ENCODE assay signal across 10 cellular contexts in the genomic region with DNA sequence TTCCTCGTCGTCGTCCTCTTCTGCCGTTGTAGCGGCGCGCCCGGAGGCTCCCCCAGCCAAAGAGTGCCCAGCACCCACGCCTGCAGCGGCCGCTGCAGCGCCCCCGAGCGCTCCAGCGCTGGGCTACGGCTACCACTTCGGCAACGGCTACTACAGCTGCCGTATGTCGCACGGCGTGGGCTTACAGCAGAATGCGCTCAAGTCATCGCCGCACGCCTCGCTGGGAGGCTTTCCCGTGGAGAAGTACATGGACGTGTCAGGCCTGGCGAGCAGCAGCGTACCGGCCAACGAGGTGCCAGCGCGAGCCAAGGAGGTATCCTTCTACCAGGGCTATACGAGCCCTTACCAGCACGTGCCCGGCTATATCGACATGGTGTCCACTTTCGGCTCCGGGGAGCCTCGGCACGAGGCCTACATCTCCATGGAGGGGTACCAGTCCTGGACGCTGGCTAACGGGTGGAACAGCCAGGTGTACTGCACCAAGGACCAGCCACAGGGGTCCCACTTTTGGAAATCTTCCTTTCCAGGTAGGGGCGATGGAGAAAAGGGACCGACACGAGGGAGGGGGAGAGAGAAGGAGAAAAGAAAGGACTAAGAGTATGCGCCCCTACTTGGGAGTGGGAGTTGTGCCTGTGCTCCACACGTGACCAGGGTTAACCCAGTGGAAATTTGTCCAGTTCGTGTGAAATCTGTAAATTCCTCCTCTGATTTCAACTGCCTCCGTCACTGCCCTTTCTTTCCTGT. TPM values are rescaled to one million over a fixed set of nuclear protein-coding genes. Genes with fewer than 3 reads are reported as not detected.
A peak's percentile ranks its signal among the peaks of the same experiment; 100 is the strongest.
DNase-seq lines count a peak whose midpoint lies in the region; ATAC-seq and TF ChIP-seq lines count a peak whose summit lies in the region.
"Had no signal": no experiment of that assay in that cellular context is flagged by ENCODE, and none has a peak within 500 bp of the region (broad histone marks: within the 10 kb centered on the region; RNA-seq: fewer than 3 reads in every experiment).

No MANE protein-coding gene starts in this region.

- no peaks in the 10 kb centered on the region for H3K9me3 Mint-ChIP-seq in endodermal cell

- no peak for TF ChIP-seq EP300 in Ishikawa (IDR thresholded peaks at IDR 0.05; ENCODE audit: borderline replicate concordance)

- H3K9me3 ChIP-seq in endodermal cell (ENCODE audit: control insufficient read depth, low read length) = peaks cover 5% of the 10 kb centered on the region

- peaks cover 5% of the 10 kb centered on the region for H3K4me1 ChIP-seq in endodermal cell (ENCODE audit: control insufficient read depth, insufficient read depth, low read length)

- H3K27ac ChIP-seq in endodermal cell (ENCODE audit: low read depth, low read length) = no peak overlapping the region

- peaks cover 34% of the 10 kb centered on the region for H3K4me1 Mint-ChIP-seq in endodermal cell

- no peak for TF ChIP-seq RAD21 in Ishikawa (IDR thresholded peaks at IDR 0.05; ENCODE audit: low read depth)

- H3K27ac Mint-ChIP-seq in endodermal cell = no peak overlapping the region

- TF ChIP-seq CTCF in endodermal cell (conservative IDR thresholded peaks at IDR 0.05) = peak; percentile 62

- no peaks in the 10 kb centered on the region for H3K36me3 ChIP-seq in endodermal cell (ENCODE audit: control insufficient read depth, insufficient read depth, low read length)

- H3K27me3 Mint-ChIP-seq in endodermal cell (ENCODE audit: insufficient read depth) = peaks cover 96% of the 10 kb centered on the region

- WGBS in endodermal cell (ENCODE audit: insufficient coverage in 1 of 2, insufficient read length in 1 of 2), 2 experiments = 2 to 4% methylated on average over 35 to 52 of the region's 52 CpGs

- H3K4me3 Mint-ChIP-seq in endodermal cell = peak overlapping the region; percentile 48

- no peak overlapping the region for H3K9ac ChIP-seq in endodermal cell (ENCODE audit: extremely low read depth, low read length, poor library complexity, severe bottlenecking)

- DNase-seq in NCI-H82 (lab: John Stamatoyannopoulos, UW) = peak; percentile 82
- DNase-seq in NCI-H82 treated with DMSO at 0.1 percent for 48 hours (lab: John Stamatoyannopoulos, UW; ENCODE audit: unreplicated experiment) = no peak
- peak; percentile 80 for DNase-seq in endodermal cell
- DNase-seq in retina = peak; percentile 83
- no peak for DNase-seq in DMS79 treated with DMSO at 0.1 percent for 48 hours (lab: John Stamatoyannopoulos, UW)
- no peak for DNase-seq in NK-92 treated with Interleukin-12 subunit alpha and Interleukin-12 subunit beta, amount 100 ng/mL, for 24 hours (lab: John Stamatoyannopoulos, UW)
- DNase-seq: Calu3 had no signal

- peaks cover 99% of the 10 kb centered on the region for H3K27me3 ChIP-seq in endodermal cell (ENCODE audit: control insufficient read depth, insufficient read depth, low read length, poor library complexity, severe bottlenecking)

- ATAC-seq in HG03439 (IDR thresholded peaks at IDR 0.05; ENCODE audit: unreplicated experiment) = no peak

- H3K4me3 ChIP-seq in endodermal cell (ENCODE audit: low read length) = peak overlapping the region; percentile 66

- H3K36me3 Mint-ChIP-seq in endodermal cell (ENCODE audit: low read depth) = no peaks in the 10 kb centered on the region

TF ChIP-seq in Ishikawa, 13 proteins besides CTCF, POLR2A, EP300 and RAD21:
- TF ChIP-seq, protein P1, sequence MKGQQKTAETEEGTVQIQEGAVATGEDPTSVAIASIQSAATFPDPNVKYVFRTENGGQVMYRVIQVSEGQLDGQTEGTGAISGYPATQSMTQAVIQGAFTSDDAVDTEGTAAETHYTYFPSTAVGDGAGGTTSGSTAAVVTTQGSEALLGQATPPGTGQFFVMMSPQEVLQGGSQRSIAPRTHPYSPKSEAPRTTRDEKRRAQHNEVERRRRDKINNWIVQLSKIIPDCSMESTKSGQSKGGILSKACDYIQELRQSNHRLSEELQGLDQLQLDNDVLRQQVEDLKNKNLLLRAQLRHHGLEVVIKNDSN (IDR thresholded peaks at IDR 0.05) = peak; percentile 37; the same call in 1 of the 2 replicates
- TF ChIP-seq ZBTB7A (IDR thresholded peaks at IDR 0.05; ENCODE audit: low read depth) (no peak), TEAD4 (IDR thresholded peaks at IDR 0.05) (no peak)
- TF ChIP-seq, protein P2, sequence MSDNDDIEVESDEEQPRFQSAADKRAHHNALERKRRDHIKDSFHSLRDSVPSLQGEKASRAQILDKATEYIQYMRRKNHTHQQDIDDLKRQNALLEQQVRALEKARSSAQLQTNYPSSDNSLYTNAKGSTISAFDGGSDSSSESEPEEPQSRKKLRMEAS (IDR thresholded peaks at IDR 0.05) = peak; percentile 99
TF ChIP-seq in Ishikawa: peak in this region for 2.

RNA-seq across cellular contexts. Expression of a gene that starts 0.8 kb away (rescaled TPM):
- under 1 TPM; 0.11 to 0.40 TPM for total RNA-seq in endodermal cell
- 0.39 TPM for polyA plus RNA-seq in endodermal cell (2013, experiment 1 of 2)
- 0.25 TPM for polyA plus RNA-seq in endodermal cell (2013, experiment 2 of 2)
- total RNA-seq: Calu3 had no signal

RNA-seq across cellular contexts. Expression of a gene that starts 6.3 kb away (rescaled TPM):
- total RNA-seq in endodermal cell = not detected
- 0.18 TPM for polyA plus RNA-seq in endodermal cell (2013, experiment 1 of 2)
- 0.50 TPM for polyA plus RNA-seq in endodermal cell (2013, experiment 2 of 2)
- total RNA-seq: Calu3, subcutaneous adipose tissue had no signal

RNA-seq across cellular contexts. Expression of a gene that starts 9.6 kb away (rescaled TPM):
- not detected for total RNA-seq in endodermal cell
- polyA plus RNA-seq in endodermal cell (2013, experiment 1 of 2) = 0.93 TPM
- 1.0 TPM for polyA plus RNA-seq in endodermal cell (2013, experiment 2 of 2)
- total RNA-seq: Calu3 had no signal

RNA-seq across cellular contexts. Expression of a gene that starts 13.8 kb away (rescaled TPM):
- not detected for total RNA-seq in endodermal cell
- 3.8 TPM for polyA plus RNA-seq in endodermal cell (2013, experiment 1 of 2)
- polyA plus RNA-seq in endodermal cell (2013, experiment 2 of 2) = 2.4 TPM
- total RNA-seq: Calu3, subcutaneous adipose tissue had no signal

RNA-seq across cellular contexts. Expression of a gene that starts 23.3 kb away (rescaled TPM):
- total RNA-seq in endodermal cell = not detected
- 3.9 TPM for polyA plus RNA-seq in endodermal cell (2013, experiment 1 of 2)
- 2.7 TPM for polyA plus RNA-seq in endodermal cell (2013, experiment 2 of 2)
- total RNA-seq: Calu3 had no signal

Comparison
In these comparisons a context has a peak if more than half of its experiments do, and no peak if none do; other contexts are left out.
1. DNase-seq: peak in NCI-H82 (single experiment), endodermal cell (single experiment) and retina (single experiment); none in NCI-H82 treated with DMSO at 0.1 percent for 48 hours (single experiment), DMS79 treated with DMSO at 0.1 percent for 48 hours (single experiment) and NK-92 treated with Interleukin-12 subunit alpha and Interleukin-12 subunit beta, amount 100 ng/mL, for 24 hours (single experiment).